ENCODE assay signal across 19 cellular contexts in the genomic region with DNA sequence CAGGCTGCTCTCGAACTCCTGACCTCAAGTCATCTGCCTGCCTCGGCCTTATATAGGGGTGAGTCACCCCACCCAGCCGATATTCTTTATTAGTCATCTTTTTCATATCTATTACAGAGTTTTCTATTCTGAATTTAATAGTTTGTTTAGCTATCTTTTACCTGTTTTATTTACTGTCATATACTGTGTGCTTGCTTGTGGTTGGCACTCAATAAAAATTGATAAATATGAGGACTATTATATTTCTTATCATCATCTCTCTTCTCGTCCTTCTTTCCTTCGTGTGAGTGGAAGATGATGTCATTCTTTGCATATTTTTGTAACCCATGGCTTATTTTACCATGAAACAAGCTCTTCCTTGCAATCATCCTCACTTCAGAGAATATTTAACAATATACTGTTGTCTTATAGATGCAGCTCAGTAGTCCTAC.
DNase-seq lines count a peak whose midpoint lies in the region; ATAC-seq, FAIRE-seq and TF ChIP-seq lines count a peak whose summit lies in the region.
"Had no signal": no experiment of that assay in that cellular context is flagged by ENCODE, and none has a peak within 500 bp of the region (broad histone marks: within the 10 kb centered on the region; RNA-seq: fewer than 3 reads in every experiment).

No MANE protein-coding gene starts in this region.

- H3K27ac ChIP-seq in OCI-LY3 (ENCODE audit: low read length): no peak overlapping the region; the same call in 1 of the 2 replicates
- no peak overlapping the region for H3K27ac ChIP-seq in K562 (ENCODE audit: extremely low read depth, low read depth, low read length)
- H3K27ac ChIP-seq: PC-9 had no signal

- 18% methylated on average over 5 of the region's 5 CpGs for WGBS in K562 (ENCODE audit: insufficient coverage, low coverage, missing lambda C conversion rate)

- TF ChIP-seq POLR2A in K562 (conservative IDR thresholded peaks at IDR 0.05): no peak

- BruUV-seq in K562 (replicated peaks; lab: Mats Ljungman, UMichigan): no TSS peak

- in situ Hi-C loops in K562 (cut with MboI): no loop called here

- H3K4me3 ChIP-seq in OCI-LY3 (ENCODE audit: low read length) (no peak overlapping the region), K562 (no peak overlapping the region)
- H3K4me3 ChIP-seq: PC-9 had no signal

- POLR2A ChIA-PET in K562 (lab: Yijun Ruan, JAX): no interaction called here

- no peaks in the 10 kb centered on the region for H3K9me1 ChIP-seq in K562 (ENCODE audit: control insufficient read depth, insufficient read depth, low read length)

- CTCF ChIA-PET in K562 (lab: Yijun Ruan, JAX; ENCODE audit: low intra/inter-chr PET ratio): no interaction called here

- TF ChIP-seq EP300 in K562 (IDR thresholded peaks at IDR 0.05; ENCODE audit: low read length): no peak

- H3K9me3 ChIP-seq in OCI-LY3 (ENCODE audit: insufficient read depth, low read length) (no peaks in the 10 kb centered on the region), K562 (replicated peaks; ENCODE audit: control insufficient read depth, insufficient read depth, low read depth, low read length) (no peaks in the 10 kb centered on the region)

- no peak overlapping the region for H3K9ac ChIP-seq in OCI-LY3 (ENCODE audit: low read length)
- no peak overlapping the region for H3K9ac ChIP-seq in K562 (ENCODE audit: insufficient read depth in 1 of 2, low read depth in 2 of 2, low read length in 2 of 2)

- no peak for ATAC-seq in K562
- no peak for ATAC-seq in GM19023 (IDR thresholded peaks at IDR 0.05; ENCODE audit: unreplicated experiment)

- H3K27me3 ChIP-seq in OCI-LY3 (ENCODE audit: low read depth, low read length): no peaks in the 10 kb centered on the region
- no peaks in the 10 kb centered on the region for H3K27me3 ChIP-seq in K562 (ENCODE audit: control insufficient read depth in 2 of 2, insufficient read depth in 2 of 2, low read length in 2 of 2)

- FAIRE-seq in K562 (lab: Jason Lieb, UNC): no peak
- FAIRE-seq: bronchial epithelial cell had no signal

- peak overlapping the region; percentile 42 for H3K4me2 ChIP-seq in OCI-LY3 (ENCODE audit: low read length)
- no peak overlapping the region for H3K4me2 ChIP-seq in K562 (ENCODE audit: insufficient read depth, low read length)
- H3K4me2 ChIP-seq: PC-9 had no signal

- DNase-seq in EL (peak; percentile 62), K562 (ENCODE audit: extremely low read depth in 1 of 4, low spot score in 3 of 4) (no peak), foreskin melanocyte (peak; percentile 77), NCI-H1930 (lab: John Stamatoyannopoulos, UW) (no peak), A172 (ENCODE audit: low spot score) (no peak), amygdala (lab: John Stamatoyannopoulos, UW) (no peak)
- DNase-seq: activated CD4-positive, alpha-beta T cell treated with anti-CD3 and anti-CD28 coated beads, Interleukin-2, amount 50 U/mL, for 4 hours; activated naive CD4-positive, alpha-beta T cell treated with anti-CD3 and anti-CD28 coated beads for 36 hours; CD8-positive, alpha-beta memory T cell; DMS79; midbrain; NCI-H2081 treated with DMSO at 0.1 percent for 48 hours; NCI-H524 treated with DMSO at 0.1 percent for 48 hours; PC-9; retina; SW 1271 had no signal

- H2AFZ ChIP-seq in OCI-LY3 (ENCODE audit: low read depth, low read length): no peak overlapping the region
- H2AFZ ChIP-seq in K562 (ENCODE audit: low read depth, low read length): no peak overlapping the region
- H2AFZ ChIP-seq: PC-9 had no signal

- TF ChIP-seq RAD21 in K562 (CRISPR knock-in tag; conservative IDR thresholded peaks at IDR 0.05 in 1 of 2, IDR thresholded peaks at IDR 0.05 in 1 of 2): no peak

- intact Hi-C loops in K562 (cut with micrococcal nuclease): loop anchor here (5.0 to 10.0 kb wide), 2 partner anchors 163 to 226 kb away; no protein-coding TSS in a partner anchor

- peaks cover 18% of the 10 kb centered on the region for H3K36me3 ChIP-seq in OCI-LY3 (replicated peaks; ENCODE audit: low read depth, low read length)
- no peaks in the 10 kb centered on the region for H3K36me3 ChIP-seq in K562 (ENCODE audit: control insufficient read depth, insufficient read depth, low read length)

- TF ChIP-seq CTCF in OCI-LY3 (IDR thresholded peaks at IDR 0.05; ENCODE audit: low read depth, low read length) (no peak), K562 (IDR thresholded peaks at IDR 0.05 in 2 of 3, conservative IDR thresholded peaks at IDR 0.05 in 1 of 3; ENCODE audit: insufficient read depth in 2 of 3, low read depth in 1 of 3, low read length in 3 of 3) (no peak)

- H4K20me1 ChIP-seq in OCI-LY3 (ENCODE audit: insufficient read depth, low read length): no peaks in the 10 kb centered on the region
- no peaks in the 10 kb centered on the region; the same call in 1 of the 2 replicates for H4K20me1 ChIP-seq in K562 (replicated peaks; ENCODE audit: control insufficient read depth, insufficient read depth, low read length)

- H3K79me2 ChIP-seq in OCI-LY3 (ENCODE audit: low read length) (peaks cover 64% of the 10 kb centered on the region), K562 (ENCODE audit: control insufficient read depth, insufficient read depth, low read length) (peaks cover 2% of the 10 kb centered on the region; the same call in 1 of the 3 replicates)

- H3K4me1 ChIP-seq in OCI-LY3 (ENCODE audit: low read length) (peaks cover 68% of the 10 kb centered on the region), K562 (replicated peaks in 1 of 2; ENCODE audit: control insufficient read depth in 2 of 2, insufficient read depth in 2 of 2, low read length in 2 of 2) (peaks cover 0 to 13% of the 10 kb centered on the region in 2 experiments; a peak in 4 of 5 replicates)

TF ChIP-seq in K562, 482 proteins besides CTCF, POLR2A, EP300 and RAD21 (continues in another document):
- peak; percentile 88 for TF ChIP-seq FOSL1 (tag; conservative IDR thresholded peaks at IDR 0.05)
- no peak for TF ChIP-seq ZNF644 (tag; IDR thresholded peaks at IDR 0.05; ENCODE audit: low read depth)
- TF ChIP-seq RBM34 (IDR thresholded peaks at IDR 0.05; ENCODE audit: borderline replicate concordance, insufficient read depth, low read length): no peak
- no peak for TF ChIP-seq CEBPB (tag; IDR thresholded peaks at IDR 0.05)
- TF ChIP-seq, protein P1, sequence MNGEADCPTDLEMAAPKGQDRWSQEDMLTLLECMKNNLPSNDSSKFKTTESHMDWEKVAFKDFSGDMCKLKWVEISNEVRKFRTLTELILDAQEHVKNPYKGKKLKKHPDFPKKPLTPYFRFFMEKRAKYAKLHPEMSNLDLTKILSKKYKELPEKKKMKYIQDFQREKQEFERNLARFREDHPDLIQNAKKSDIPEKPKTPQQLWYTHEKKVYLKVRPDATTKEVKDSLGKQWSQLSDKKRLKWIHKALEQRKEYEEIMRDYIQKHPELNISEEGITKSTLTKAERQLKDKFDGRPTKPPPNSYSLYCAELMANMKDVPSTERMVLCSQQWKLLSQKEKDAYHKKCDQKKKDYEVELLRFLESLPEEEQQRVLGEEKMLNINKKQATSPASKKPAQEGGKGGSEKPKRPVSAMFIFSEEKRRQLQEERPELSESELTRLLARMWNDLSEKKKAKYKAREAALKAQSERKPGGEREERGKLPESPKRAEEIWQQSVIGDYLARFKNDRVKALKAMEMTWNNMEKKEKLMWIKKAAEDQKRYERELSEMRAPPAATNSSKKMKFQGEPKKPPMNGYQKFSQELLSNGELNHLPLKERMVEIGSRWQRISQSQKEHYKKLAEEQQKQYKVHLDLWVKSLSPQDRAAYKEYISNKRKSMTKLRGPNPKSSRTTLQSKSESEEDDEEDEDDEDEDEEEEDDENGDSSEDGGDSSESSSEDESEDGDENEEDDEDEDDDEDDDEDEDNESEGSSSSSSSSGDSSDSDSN (IDR thresholded peaks at IDR 0.05; ENCODE audit: borderline replicate concordance in 1 of 2, low read depth in 2 of 2, low read length in 2 of 2): no peak
- TF ChIP-seq ZNF507 (tag; conservative IDR thresholded peaks at IDR 0.05): no peak
- no peak for TF ChIP-seq CEBPG (CRISPR knock-in tag; IDR thresholded peaks at IDR 0.05)
- peak in 1 of 2 experiments; percentile 75; a peak in 2 of 4 replicates for TF ChIP-seq CEBPG (tag; conservative IDR thresholded peaks at IDR 0.05 in 1 of 2, IDR thresholded peaks at IDR 0.05 in 1 of 2)
- no peak for TF ChIP-seq SRSF3 (IDR thresholded peaks at IDR 0.05; ENCODE audit: insufficient read depth, low read length)
- TF ChIP-seq DPF2 (IDR thresholded peaks at IDR 0.05): peak; percentile 30; the same call in 1 of the 2 replicates
- TF ChIP-seq, protein P2, sequence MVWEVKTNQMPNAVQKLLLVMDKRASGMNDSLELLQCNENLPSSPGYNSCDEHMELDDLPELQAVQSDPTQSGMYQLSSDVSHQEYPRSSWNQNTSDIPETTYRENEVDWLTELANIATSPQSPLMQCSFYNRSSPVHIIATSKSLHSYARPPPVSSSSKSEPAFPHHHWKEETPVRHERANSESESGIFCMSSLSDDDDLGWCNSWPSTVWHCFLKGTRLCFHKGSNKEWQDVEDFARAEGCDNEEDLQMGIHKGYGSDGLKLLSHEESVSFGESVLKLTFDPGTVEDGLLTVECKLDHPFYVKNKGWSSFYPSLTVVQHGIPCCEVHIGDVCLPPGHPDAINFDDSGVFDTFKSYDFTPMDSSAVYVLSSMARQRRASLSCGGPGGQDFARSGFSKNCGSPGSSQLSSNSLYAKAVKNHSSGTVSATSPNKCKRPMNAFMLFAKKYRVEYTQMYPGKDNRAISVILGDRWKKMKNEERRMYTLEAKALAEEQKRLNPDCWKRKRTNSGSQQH (CRISPR knock-in tag; IDR thresholded peaks at IDR 0.05): no peak
- TF ChIP-seq, protein P3, sequence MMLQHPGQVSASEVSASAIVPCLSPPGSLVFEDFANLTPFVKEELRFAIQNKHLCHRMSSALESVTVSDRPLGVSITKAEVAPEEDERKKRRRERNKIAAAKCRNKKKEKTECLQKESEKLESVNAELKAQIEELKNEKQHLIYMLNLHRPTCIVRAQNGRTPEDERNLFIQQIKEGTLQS (IDR thresholded peaks at IDR 0.05): peak; percentile 95
- TF ChIP-seq, protein P3 (CRISPR knock-in tag; conservative IDR thresholded peaks at IDR 0.05): no peak
- TF ChIP-seq PCBP1 (IDR thresholded peaks at IDR 0.05; ENCODE audit: low read depth, low read length, poor library complexity, severe bottlenecking): no peak

Comparison
In these comparisons a context has a peak if more than half of its experiments do, and no peak if none do; other contexts are left out.
1. DNase-seq: peak in EL (single experiment) and foreskin melanocyte (single experiment); none in K562 (0 of 4), NCI-H1930 (0 of 2), A172 (single experiment) and amygdala (0 of 56).